ENCODE assay signal across 13 cellular contexts in the genomic region with DNA sequence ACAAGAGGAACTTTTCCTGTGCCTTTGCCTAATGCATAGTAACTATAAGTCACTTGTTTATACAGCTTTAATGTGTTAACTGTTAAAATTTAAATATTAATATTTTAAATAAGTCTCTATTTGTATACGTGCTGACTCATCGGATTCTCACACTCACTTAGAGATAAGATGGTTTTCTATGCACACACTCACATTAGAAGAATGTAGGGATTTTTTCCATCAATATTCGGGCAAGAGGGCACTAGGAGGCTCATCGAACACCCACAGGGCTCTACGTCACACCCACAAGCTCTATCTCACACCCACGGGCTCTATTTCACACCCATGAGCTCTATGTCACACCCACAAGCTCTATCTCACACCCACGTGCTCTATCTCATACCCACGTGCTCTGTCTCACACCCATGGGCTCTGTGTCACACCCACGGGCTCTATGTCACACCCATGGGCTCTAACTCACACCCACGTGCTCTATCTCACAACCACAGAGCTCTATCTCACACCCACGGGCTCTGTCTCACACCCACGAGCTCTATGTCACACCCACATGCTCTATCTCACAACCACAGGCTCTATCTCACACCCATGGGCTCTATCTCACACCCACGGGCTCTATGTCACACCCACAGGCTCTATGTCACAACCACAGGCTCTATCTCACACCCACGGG.
DNase-seq lines count a peak whose midpoint lies in the region; ATAC-seq and TF ChIP-seq lines count a peak whose summit lies in the region.
"Had no signal": no experiment of that assay in that cellular context is flagged by ENCODE, and none has a peak within 500 bp of the region (broad histone marks: within the 10 kb centered on the region; RNA-seq: fewer than 3 reads in every experiment).

No MANE protein-coding gene starts in this region.

- peak; percentile 45 for ATAC-seq in omental fat pad (ENCODE audit: low FRiP score)
- no peak for ATAC-seq in GM21526 (IDR thresholded peaks at IDR 0.05; ENCODE audit: low FRiP score, unreplicated experiment)
- no peak for ATAC-seq in activated naive CD8-positive, alpha-beta T cell treated with anti-CD3 and anti-CD28 coated beads, Interleukin-2, amount 50 U/mL, for 24 hours
- ATAC-seq in GM21528 (IDR thresholded peaks at IDR 0.05; ENCODE audit: low FRiP score, unreplicated experiment), result no peak
- ATAC-seq: activated CD8-positive, alpha-beta T cell treated with anti-CD3 and anti-CD28 coated beads, Interleukin-2, amount 10 ng/mL, durations not matched to agents 7 days and 5 days; T-helper 17 cell had no signal

- H3K4me1 ChIP-seq in SJSA1 (replicated peaks), result peaks cover 37% of the 10 kb centered on the region

- peaks cover 14% of the 10 kb centered on the region for H3K9me3 Mint-ChIP-seq in activated naive CD8-positive, alpha-beta T cell treated with anti-CD3 and anti-CD28 coated beads, Interleukin-2, amount 50 U/mL, for 24 hours

- no peak overlapping the region for H3K27ac Mint-ChIP-seq in activated naive CD8-positive, alpha-beta T cell treated with anti-CD3 and anti-CD28 coated beads, Interleukin-2, amount 50 U/mL, for 24 hours
- H3K27ac Mint-ChIP-seq: activated CD8-positive, alpha-beta T cell treated with anti-CD3 and anti-CD28 coated beads, Interleukin-2, amount 10 ng/mL, durations not matched to agents 7 days and 5 days; T-helper 17 cell had no signal

- no peaks in the 10 kb centered on the region for H3K9me3 ChIP-seq in SJSA1 (replicated peaks)

- H3K36me3 Mint-ChIP-seq in activated naive CD8-positive, alpha-beta T cell treated with anti-CD3 and anti-CD28 coated beads, Interleukin-2, amount 50 U/mL, for 24 hours (ENCODE audit: low read depth), result no peaks in the 10 kb centered on the region

- peaks cover 20% of the 10 kb centered on the region for H3K27me3 Mint-ChIP-seq in activated naive CD8-positive, alpha-beta T cell treated with anti-CD3 and anti-CD28 coated beads, Interleukin-2, amount 50 U/mL, for 24 hours

- DNase-seq in AG10803 (ENCODE audit: low read depth), result peak; percentile 37
- no peak for DNase-seq in SJSA1 (ENCODE audit: low read depth in 1 of 2, low spot score in 2 of 2)
- peak; percentile 41 for DNase-seq in fibroblast of peridontal ligament (ENCODE audit: extremely low read depth)
- no peak for DNase-seq in omental fat pad (ENCODE audit: low spot score)
- no peak for DNase-seq in activated naive CD4-positive, alpha-beta T cell (lab: John Stamatoyannopoulos, UW)
- no peak for DNase-seq in activated naive CD8-positive, alpha-beta T cell treated with anti-CD3 and anti-CD28 coated beads, Interleukin-2, amount 50 U/mL, for 24 hours
- DNase-seq: activated CD8-positive, alpha-beta T cell treated with anti-CD3 and anti-CD28 coated beads, Interleukin-2, amount 10 ng/mL, durations not matched to agents 7 days and 5 days; NCI-H1436 treated with DMSO at 0.1 percent for 48 hours; stimulated activated CD4-positive, alpha-beta T cell treated with anti-CD3 and anti-CD28 coated beads, Interleukin-2, amount 100 ng/mL, for 24 hours; substantia nigra; T-helper 17 cell had no signal

- no peaks in the 10 kb centered on the region for H3K4me1 Mint-ChIP-seq in activated naive CD8-positive, alpha-beta T cell treated with anti-CD3 and anti-CD28 coated beads, Interleukin-2, amount 50 U/mL, for 24 hours
- H3K4me1 Mint-ChIP-seq: T-helper 17 cell had no signal

- no peaks in the 10 kb centered on the region for H3K27me3 ChIP-seq in SJSA1 (replicated peaks)

- no peak overlapping the region for H3K4me3 Mint-ChIP-seq in activated naive CD8-positive, alpha-beta T cell treated with anti-CD3 and anti-CD28 coated beads, Interleukin-2, amount 50 U/mL, for 24 hours
- H3K4me3 Mint-ChIP-seq: activated CD8-positive, alpha-beta T cell treated with anti-CD3 and anti-CD28 coated beads, Interleukin-2, amount 10 ng/mL, durations not matched to agents 7 days and 5 days; T-helper 17 cell had no signal

- TF ChIP-seq CTCF in AG10803 (conservative IDR thresholded peaks at IDR 0.05; ENCODE audit: low read length) (no peak), omental fat pad (IDR thresholded peaks at IDR 0.05) (no peak)

- H3K4me3 ChIP-seq in AG10803 (ENCODE audit: low read length) (no peak overlapping the region), SJSA1 (no peak overlapping the region)

- peaks cover 7% of the 10 kb centered on the region for H3K36me3 ChIP-seq in SJSA1

- H3K27ac ChIP-seq in SJSA1, result peak overlapping the region; percentile 71

Comparison
In these comparisons a context has a peak if more than half of its experiments do, and no peak if none do; other contexts are left out.
1. DNase-seq: peak in AG10803 (single experiment) and fibroblast of peridontal ligament (single experiment); none in SJSA1 (0 of 2), omental fat pad (single experiment), activated naive CD4-positive, alpha-beta T cell (0 of 4) and activated naive CD8-positive, alpha-beta T cell treated with anti-CD3 and anti-CD28 coated beads, Interleukin-2, amount 50 U/mL, for 24 hours (single experiment).